ENCODE assay signal across 18 cellular contexts in the genomic region with DNA sequence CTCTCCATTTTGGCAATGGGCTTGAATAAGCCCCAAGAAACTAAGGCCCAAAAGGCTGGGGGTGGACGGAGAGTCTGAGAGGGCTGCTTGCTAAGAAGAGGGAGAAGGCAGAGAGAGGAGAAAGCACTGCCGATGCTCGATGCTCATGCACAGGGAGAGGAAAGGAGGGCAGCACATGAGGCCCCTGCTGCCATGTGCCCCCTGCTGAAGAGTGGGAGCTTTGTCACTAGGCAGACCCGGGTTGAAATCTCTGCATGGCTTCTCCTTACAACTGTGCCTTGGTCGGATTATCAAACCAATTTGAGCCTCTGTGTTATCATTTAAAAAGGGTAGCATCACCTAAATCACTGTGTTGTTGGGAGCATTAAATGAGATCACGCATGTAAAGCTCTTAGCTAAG.
DNase-seq lines count a peak whose midpoint lies in the region; ATAC-seq and TF ChIP-seq lines count a peak whose summit lies in the region.
"Had no signal": no experiment of that assay in that cellular context is flagged by ENCODE, and none has a peak within 500 bp of the region (broad histone marks: within the 10 kb centered on the region; RNA-seq: fewer than 3 reads in every experiment).

No MANE protein-coding gene starts in this region.

- DNase-seq in GM23338 (ENCODE audit: low spot score) (peak; percentile 11), NCI-H82 (lab: John Stamatoyannopoulos, UW) (peak; percentile 95), endodermal cell (no peak), neuronal stem cell (ENCODE audit: low spot score) (no peak), type B pancreatic cell (ENCODE audit: extremely low spot score, unreplicated experiment) (no peak)
- DNase-seq in stimulated activated naive B cell treated with anti-CD40 and anti-IgM and Interleukin-4, amounts not matched to agents 10 μg/mL and 1 μg/mL and 100 μg/mL, for 72 hours: no peak
- DNase-seq: C1 segment of cervical spinal cord; Calu3; CD4-positive, alpha-beta T cell; DMS153; DMS79 treated with DMSO at 0.1 percent for 48 hours; EL; GOT3; HCEC 1CT; HFFc6 had no signal

- H2BK120ac ChIP-seq in neuronal stem cell (ENCODE audit: low read depth, low read length): no peak overlapping the region

- peak overlapping the region; percentile 97 for H3K14ac ChIP-seq in neuronal stem cell (ENCODE audit: low read length)

- H3K36me3 ChIP-seq in GM23338 (ENCODE audit: insufficient read depth) (no peaks in the 10 kb centered on the region), endodermal cell (ENCODE audit: control insufficient read depth, insufficient read depth, low read length) (no peaks in the 10 kb centered on the region), neuronal stem cell (replicated peaks in 1 of 2; ENCODE audit: control insufficient read depth in 2 of 2, insufficient read depth in 2 of 2, low read length in 2 of 2) (no peaks in the 10 kb centered on the region)

- no peak overlapping the region for H3K27ac Mint-ChIP-seq in GM23338
- no peak overlapping the region for H3K27ac Mint-ChIP-seq in endodermal cell
- H3K27ac Mint-ChIP-seq in type B pancreatic cell: no peak overlapping the region
- H3K27ac Mint-ChIP-seq in stimulated activated naive B cell treated with anti-CD40 and anti-IgM and Interleukin-4, amounts not matched to agents 10 μg/mL and 1 μg/mL and 100 μg/mL, for 72 hours: no peak overlapping the region
- H3K27ac Mint-ChIP-seq: B cell; CD4-positive, alpha-beta T cell; HFFc6; IgD-negative memory B cell had no signal

- no peaks in the 10 kb centered on the region; the same call in 2 of the 3 replicates for H3K36me3 Mint-ChIP-seq in GM23338 (ENCODE audit: low read depth)
- no peaks in the 10 kb centered on the region for H3K36me3 Mint-ChIP-seq in endodermal cell (ENCODE audit: low read depth)
- no peaks in the 10 kb centered on the region for H3K36me3 Mint-ChIP-seq in type B pancreatic cell
- no peaks in the 10 kb centered on the region for H3K36me3 Mint-ChIP-seq in stimulated activated naive B cell treated with anti-CD40 and anti-IgM and Interleukin-4, amounts not matched to agents 10 μg/mL and 1 μg/mL and 100 μg/mL, for 72 hours

- H2BK12ac ChIP-seq in neuronal stem cell (ENCODE audit: low read length): no peak overlapping the region

- H3K18ac ChIP-seq in neuronal stem cell (ENCODE audit: low read length): peak overlapping the region; percentile 76

- no peaks in the 10 kb centered on the region for H4K20me1 ChIP-seq in GM23338 (replicated peaks; ENCODE audit: insufficient read depth)

- H3K4ac ChIP-seq in neuronal stem cell (ENCODE audit: low read length): no peak overlapping the region

- H3K79me1 ChIP-seq in neuronal stem cell (ENCODE audit: low read depth, low read length): no peaks in the 10 kb centered on the region

- H3K4me2 ChIP-seq in GM23338: no peak overlapping the region
- no peak overlapping the region for H3K4me2 ChIP-seq in neuronal stem cell (ENCODE audit: insufficient read depth, low read length, poor library complexity, severe bottlenecking)

- no peak overlapping the region for H2AK5ac ChIP-seq in neuronal stem cell (ENCODE audit: low read depth, low read length)

- no peaks in the 10 kb centered on the region; the same call in 2 of the 3 replicates for H3K9me3 Mint-ChIP-seq in GM23338
- H3K9me3 Mint-ChIP-seq in endodermal cell: peaks cover 8% of the 10 kb centered on the region
- H3K9me3 Mint-ChIP-seq in type B pancreatic cell: peaks cover 5% of the 10 kb centered on the region
- peaks cover 3 to 7% of the 10 kb centered on the region in 2 donors for H3K9me3 Mint-ChIP-seq in stimulated activated naive B cell treated with anti-CD40 and anti-IgM and Interleukin-4, amounts not matched to agents 10 μg/mL and 1 μg/mL and 100 μg/mL, for 72 hours

- H2BK15ac ChIP-seq in neuronal stem cell (ENCODE audit: low read length): no peak overlapping the region

- H2BK5ac ChIP-seq in neuronal stem cell (ENCODE audit: low read length): no peak overlapping the region

- no peaks in the 10 kb centered on the region for H3F3A ChIP-seq in GM23338 (replicated peaks; ENCODE audit: low read depth)

- peak in 1 of 2 experiments; percentile 22; a peak in 1 of 4 replicates for TF ChIP-seq CTCF in GM23338 (conservative IDR thresholded peaks at IDR 0.05; ENCODE audit: low read depth in 2 of 2)
- peak; percentile 27 for TF ChIP-seq CTCF in endodermal cell (conservative IDR thresholded peaks at IDR 0.05)
- TF ChIP-seq CTCF in type B pancreatic cell (conservative IDR thresholded peaks at IDR 0.05): no peak

- H3K4me3 ChIP-seq in GM23338 (no peak overlapping the region), endodermal cell (ENCODE audit: low read length) (no peak overlapping the region), neuronal stem cell (ENCODE audit: low read length in 2 of 2) (no peak overlapping the region)

- H3K4me1 Mint-ChIP-seq in GM23338 (no peaks in the 10 kb centered on the region), endodermal cell (no peaks in the 10 kb centered on the region), type B pancreatic cell (ENCODE audit: unreplicated experiment) (no peaks in the 10 kb centered on the region)
- no peaks in the 10 kb centered on the region for H3K4me1 Mint-ChIP-seq in stimulated activated naive B cell treated with anti-CD40 and anti-IgM and Interleukin-4, amounts not matched to agents 10 μg/mL and 1 μg/mL and 100 μg/mL, for 72 hours
- H3K4me1 Mint-ChIP-seq: B cell, IgD-negative memory B cell had no signal

- no peak overlapping the region for H3K23ac ChIP-seq in neuronal stem cell (ENCODE audit: low read depth, low read length, poor library complexity)

- no peaks in the 10 kb centered on the region for H3K79me2 ChIP-seq in GM23338 (replicated peaks; ENCODE audit: insufficient read depth)

- H3K4me1 ChIP-seq in GM23338 (ENCODE audit: insufficient read depth) (no peaks in the 10 kb centered on the region), endodermal cell (ENCODE audit: control insufficient read depth, insufficient read depth, low read length) (no peaks in the 10 kb centered on the region), neuronal stem cell (ENCODE audit: control insufficient read depth in 2 of 2, insufficient read depth in 1 of 2, low read depth in 1 of 2, low read length in 2 of 2) (peaks cover 0 to 3% of the 10 kb centered on the region in 2 donors)

- H4K91ac ChIP-seq in neuronal stem cell (ENCODE audit: low read depth, low read length, poor library complexity): no peak overlapping the region

- WGBS in endodermal cell (ENCODE audit: insufficient coverage in 1 of 2, insufficient read length in 1 of 2), 2 experiments: 72 to 81% methylated on average over 5 to 6 of the region's 6 CpGs
- no CpG with 5 or more reads among the region's 6 CpGs for WGBS in neuronal stem cell (ENCODE audit: extremely low coverage in 2 of 2, insufficient read length in 2 of 2, insufficient replicate concordance in 1 of 2), 2 donors

- H3K27me3 Mint-ChIP-seq in GM23338 (ENCODE audit: insufficient read depth, low read depth, poor library complexity) (no peaks in the 10 kb centered on the region), endodermal cell (ENCODE audit: insufficient read depth) (no peaks in the 10 kb centered on the region), type B pancreatic cell (peaks cover 3% of the 10 kb centered on the region)
- H3K27me3 Mint-ChIP-seq in stimulated activated naive B cell treated with anti-CD40 and anti-IgM and Interleukin-4, amounts not matched to agents 10 μg/mL and 1 μg/mL and 100 μg/mL, for 72 hours: no peaks in the 10 kb centered on the region
- H3K27me3 Mint-ChIP-seq: B cell had no signal

- H3K27me3 ChIP-seq in GM23338 (ENCODE audit: insufficient read depth): no peaks in the 10 kb centered on the region
- no peaks in the 10 kb centered on the region for H3K27me3 ChIP-seq in endodermal cell (ENCODE audit: control insufficient read depth, insufficient read depth, low read length, poor library complexity, severe bottlenecking)
- no peaks in the 10 kb centered on the region for H3K27me3 ChIP-seq in neuronal stem cell (ENCODE audit: control insufficient read depth in 3 of 3, insufficient read depth in 3 of 3, low read depth in 1 of 3, low read length in 3 of 3)

- peak overlapping the region; percentile 74 for H2AFZ ChIP-seq in GM23338
- H2AFZ ChIP-seq in neuronal stem cell (ENCODE audit: low read length): no peak overlapping the region

- H3K4me3 Mint-ChIP-seq in GM23338 (no peak overlapping the region), endodermal cell (no peak overlapping the region), type B pancreatic cell (no peak overlapping the region)
- H3K4me3 Mint-ChIP-seq in stimulated activated naive B cell treated with anti-CD40 and anti-IgM and Interleukin-4, amounts not matched to agents 10 μg/mL and 1 μg/mL and 100 μg/mL, for 72 hours: no peak overlapping the region
- H3K4me3 Mint-ChIP-seq: B cell; CD4-positive, alpha-beta T cell; HFFc6; IgD-negative memory B cell had no signal

- H4K8ac ChIP-seq in neuronal stem cell (ENCODE audit: low read depth, low read length): no peak overlapping the region

- ATAC-seq in GM23338 (peak; percentile 49), HG03175 (IDR thresholded peaks at IDR 0.05; ENCODE audit: unreplicated experiment) (no peak)
- ATAC-seq in stimulated activated naive B cell treated with anti-CD40 and anti-IgM and Interleukin-4, amounts not matched to agents 10 μg/mL and 1 μg/mL and 100 μg/mL, for 72 hours (replicated peaks): no peak

- H3K9ac ChIP-seq in endodermal cell (ENCODE audit: extremely low read depth, low read length, poor library complexity, severe bottlenecking) (no peak overlapping the region), neuronal stem cell (ENCODE audit: low read depth, low read length, poor library complexity) (no peak overlapping the region)

- 0 out of 2 replicates have a peak, but pooled peaks cover 4% of the 10 kb centered on the region for H3K9me2 ChIP-seq in GM23338 (ENCODE audit: insufficient read depth)

- H3K9me3 ChIP-seq in endodermal cell (ENCODE audit: control insufficient read depth, low read length): peaks cover 9% of the 10 kb centered on the region
- no peaks in the 10 kb centered on the region for H3K9me3 ChIP-seq in neuronal stem cell (replicated peaks in 1 of 2; ENCODE audit: control insufficient read depth in 2 of 2, insufficient read depth in 1 of 2, low read depth in 1 of 2, low read length in 2 of 2)

- H3K27ac ChIP-seq in GM23338 (ENCODE audit: low read depth) (no peak overlapping the region), endodermal cell (ENCODE audit: low read depth, low read length) (no peak overlapping the region), neuronal stem cell (replicated peaks; ENCODE audit: low read length) (no peak overlapping the region)

TF ChIP-seq in GM23338, 12 proteins besides CTCF, POLR2A, EP300 and RAD21 (continues in another document):
- TF ChIP-seq POLR2AphosphoS5 (IDR thresholded peaks at IDR 0.05; ENCODE audit: low read depth) (no peak), EZH2 (IDR thresholded peaks at IDR 0.05; ENCODE audit: low read depth, unreplicated experiment) (no peak)

Comparison
In these comparisons a context has a peak if more than half of its experiments do, and no peak if none do; other contexts are left out.
1. DNase-seq: peak in GM23338 (single experiment) and NCI-H82 (single experiment); none in endodermal cell (single experiment), neuronal stem cell (single experiment), type B pancreatic cell (single experiment) and stimulated activated naive B cell treated with anti-CD40 and anti-IgM and Interleukin-4, amounts not matched to agents 10 μg/mL and 1 μg/mL and 100 μg/mL, for 72 hours (single experiment).